Comparison of ENCODE assay signal across 7 cellular contexts in genomic region chr6:53795702-53796450, GRCh38. TPM values are rescaled to one million over a fixed set of nuclear protein-coding genes. Genes with fewer than 3 reads are reported as not detected.
DNase-seq lines count a peak whose midpoint lies in the region; ATAC-seq and TF ChIP-seq lines count a peak whose summit lies in the region.

No MANE protein-coding gene starts in this region.

- peak overlapping the region; percentile 60 for H3K4me2 ChIP-seq in H9 (ENCODE audit: insufficient read depth, insufficient read length, low read length)

- H4K8ac ChIP-seq in H9 (replicated peaks; ENCODE audit: insufficient read length, low read depth, low read length): no peak overlapping the region

- TF ChIP-seq POLR2A in Peyer's patch (IDR thresholded peaks at IDR 0.05): peak; percentile 31 to 40

- H3K27me3 Mint-ChIP-seq in H9 (ENCODE audit: low read depth): peaks cover 28% of the 10 kb centered on the region
- no peaks in the 10 kb centered on the region for H3K27me3 Mint-ChIP-seq in stimulated activated memory B cell treated with anti-CD40 and anti-IgM and Interleukin-4, amounts not matched to agents 10 μg/mL and 1 μg/mL and 100 μg/mL, for 72 hours

- no CpG with 5 or more reads among the region's 47 CpGs for WGBS in H9 (ENCODE audit: extremely low coverage, insufficient read length, low lambda C conversion rate)

- intact Hi-C loops in left lung (cut with DNase I): no loop called here

- no peak overlapping the region for H3K56ac ChIP-seq in H9 (ENCODE audit: insufficient read length, low read depth, low read length)

- no peak overlapping the region for H3K18ac ChIP-seq in H9 (ENCODE audit: insufficient read length, low read depth, low read length)

- H2BK12ac ChIP-seq in H9 (ENCODE audit: insufficient read length, low read depth, low read length): no peak overlapping the region

- no peak overlapping the region for H4K5ac ChIP-seq in H9 (ENCODE audit: insufficient read length, low read depth, low read length)

- H3K36me3 ChIP-seq in Peyer's patch (no peaks in the 10 kb centered on the region), left lung (no peaks in the 10 kb centered on the region)

- peak; percentile 22 for ATAC-seq in left lung
- ATAC-seq in stimulated activated memory B cell treated with anti-CD40 and anti-IgM and Interleukin-4, amounts not matched to agents 10 μg/mL and 1 μg/mL and 100 μg/mL, for 72 hours: no peak
- ATAC-seq in HG03565 (IDR thresholded peaks at IDR 0.05; ENCODE audit: unreplicated experiment): no peak
- ATAC-seq in HG03039 (IDR thresholded peaks at IDR 0.05; ENCODE audit: unreplicated experiment): no peak

- no peaks in the 10 kb centered on the region for H3K36me3 Mint-ChIP-seq in H9 (ENCODE audit: insufficient read depth in 1 of 3, low read depth in 3 of 3)
- no peaks in the 10 kb centered on the region for H3K36me3 Mint-ChIP-seq in stimulated activated memory B cell treated with anti-CD40 and anti-IgM and Interleukin-4, amounts not matched to agents 10 μg/mL and 1 μg/mL and 100 μg/mL, for 72 hours

- no peak overlapping the region for H3K23ac ChIP-seq in H9 (ENCODE audit: insufficient read length, low read depth, low read length)

- H4K91ac ChIP-seq in H9 (ENCODE audit: insufficient read length, low read depth, low read length): no peak overlapping the region

- TF ChIP-seq CTCF in H9 (conservative IDR thresholded peaks at IDR 0.05) (no peak), Peyer's patch (IDR thresholded peaks at IDR 0.05) (no peak), left lung (IDR thresholded peaks at IDR 0.05) (no peak)

- H3K79me2 ChIP-seq in H9 (ENCODE audit: insufficient read depth, low read length): peaks cover 3% of the 10 kb centered on the region; the same call in 1 of the 2 replicates

- H3K27ac ChIP-seq in H9 (ENCODE audit: insufficient read length, low read depth, low read length) (no peak overlapping the region), Peyer's patch (peak overlapping the region; percentile 47 to 89 (median 68)), left lung (peak overlapping the region; percentile 67 to 83)

- no peaks in the 10 kb centered on the region for H4K20me1 ChIP-seq in H9 (ENCODE audit: control insufficient read depth, insufficient read depth, insufficient read length)

- no peak overlapping the region for H2AK5ac ChIP-seq in H9 (ENCODE audit: insufficient read length, low read length)

- no peak overlapping the region for H2BK120ac ChIP-seq in H9 (ENCODE audit: low read depth, low read length, poor library complexity, severe bottlenecking)

- no peak overlapping the region for H2BK20ac ChIP-seq in H9 (ENCODE audit: low read depth, low read length, poor library complexity, severe bottlenecking)

- peak overlapping the region; percentile 18; the same call in 1 of the 2 replicates for H3K14ac ChIP-seq in H9 (ENCODE audit: insufficient read depth, low read length)

- H2BK15ac ChIP-seq in H9 (ENCODE audit: low read depth, low read length): no peak overlapping the region

- H3K27me3 ChIP-seq in H9 (ENCODE audit: insufficient read depth, low read length) (no peaks in the 10 kb centered on the region; the same call in 1 of the 2 replicates), Peyer's patch (no peaks in the 10 kb centered on the region), left lung (peaks cover 0 to 29% of the 10 kb centered on the region in 2 donors)

- no peak overlapping the region for H3K4ac ChIP-seq in H9 (ENCODE audit: low read depth, low read length)

- H3K9me3 Mint-ChIP-seq in H9: no peaks in the 10 kb centered on the region
- H3K9me3 Mint-ChIP-seq in stimulated activated memory B cell treated with anti-CD40 and anti-IgM and Interleukin-4, amounts not matched to agents 10 μg/mL and 1 μg/mL and 100 μg/mL, for 72 hours: no peaks in the 10 kb centered on the region

- H3K79me1 ChIP-seq in H9 (ENCODE audit: insufficient read depth, low read depth, low read length, poor library complexity, severe bottlenecking): no peaks in the 10 kb centered on the region

- DNase-seq in H9: no peak
- peak; percentile 23 to 70 (median 62) for DNase-seq in Peyer's patch
- peak; percentile 19 for DNase-seq in cerebellum (ENCODE audit: low spot score)
- DNase-seq in left lung: peak; percentile 42 to 85

- H3K4me3 ChIP-seq in Peyer's patch (peak overlapping the region; percentile 56 to 93 (median 81)), left lung (peak overlapping the region; percentile 77 to 82)

- peak overlapping the region; percentile 93 to 98 for H3K4me3 Mint-ChIP-seq in H9
- peak overlapping the region; percentile 97 for H3K4me3 Mint-ChIP-seq in stimulated activated memory B cell treated with anti-CD40 and anti-IgM and Interleukin-4, amounts not matched to agents 10 μg/mL and 1 μg/mL and 100 μg/mL, for 72 hours

- H2BK5ac ChIP-seq in H9 (ENCODE audit: insufficient read length, low read length): no peak overlapping the region

- no peak overlapping the region for H2AFZ ChIP-seq in H9 (ENCODE audit: low read length)

- H3T11ph ChIP-seq in H9 (ENCODE audit: low read length): no peak overlapping the region

- H3K23me2 ChIP-seq in H9 (ENCODE audit: insufficient read length, low read depth, low read length, poor library complexity, severe bottlenecking): peaks cover 22% of the 10 kb centered on the region

- peak overlapping the region; percentile 16 for H3K9ac ChIP-seq in H9 (ENCODE audit: extremely low read depth, insufficient read length, low read length)

- H3K9me3 ChIP-seq in H9 (ENCODE audit: control insufficient read depth, low read depth, low read length): no peaks in the 10 kb centered on the region
- no peaks in the 10 kb centered on the region for H3K9me3 ChIP-seq in Peyer's patch
- no peaks in the 10 kb centered on the region for H3K9me3 ChIP-seq in left lung

- H3K27ac Mint-ChIP-seq in H9: no peak overlapping the region; a peak in 1 of 7 replicates
- peak overlapping the region; percentile 86 for H3K27ac Mint-ChIP-seq in stimulated activated memory B cell treated with anti-CD40 and anti-IgM and Interleukin-4, amounts not matched to agents 10 μg/mL and 1 μg/mL and 100 μg/mL, for 72 hours

- peaks cover 20 to 26% of the 10 kb centered on the region in 2 experiments for H3K4me1 Mint-ChIP-seq in H9
- peaks cover 42% of the 10 kb centered on the region for H3K4me1 Mint-ChIP-seq in stimulated activated memory B cell treated with anti-CD40 and anti-IgM and Interleukin-4, amounts not matched to agents 10 μg/mL and 1 μg/mL and 100 μg/mL, for 72 hours

- no peaks in the 10 kb centered on the region; the same call in 1 of the 2 replicates for H3K4me1 ChIP-seq in H9 (ENCODE audit: insufficient read depth, low read length)
- H3K4me1 ChIP-seq in Peyer's patch: peaks cover 0 to 13% (median 3%) of the 10 kb centered on the region in 4 donors
- peaks cover 10 to 26% of the 10 kb centered on the region in 2 donors for H3K4me1 ChIP-seq in left lung

RNA-seq across cellular contexts. Expression of gene LRRC1, which starts 1.1 kb away (rescaled TPM):
- 8.4 and 10.3 TPM in 2 replicates for total RNA-seq in H9 (2021)
- 10 to 100 TPM; 37.1 to 63.6 (median 49.8) TPM for total RNA-seq in Peyer's patch
- total RNA-seq in cerebellum: 19.3 TPM
- total RNA-seq in left lung: 10 to 100 TPM; 10.1 to 16.4 TPM
